7 cellular contexts compared by ENCODE assay signal in genomic region chr13:108215428-108215827, GRCh38.
A peak's percentile ranks its signal among the peaks of the same experiment; 100 is the strongest.
DNase-seq lines count a peak whose midpoint lies in the region; ATAC-seq and TF ChIP-seq lines count a peak whose summit lies in the region.

TSS of gene LIG4 (minus strand) at chr13:108215536. CDS start at chr13:108211268, 4,268 bp downstream.

- H3K4me3 ChIP-seq in astrocyte of the spinal cord (ENCODE audit: low read depth, low read length) (peak within 1 kb of the TSS; percentile 62), retinal pigment epithelial cell (ENCODE audit: low read length) (peak within 1 kb of the TSS; percentile 48)

- in situ Hi-C loops in astrocyte of the spinal cord (cut with HindIII; ENCODE audit: low sequenced_read_pairs), result no loop called here

- peak; percentile 20 for DNase-seq in NCI-H2029 treated with DMSO at 0.1 percent for 48 hours (lab: John Stamatoyannopoulos, UW)
- peak; percentile 86 for DNase-seq in T-helper 9 cell
- peak; percentile 94 for DNase-seq in astrocyte of the spinal cord (ENCODE audit: low read depth, low spot score)
- peak; percentile 18 to 94 (median 82) for DNase-seq in hypothalamus (lab: John Stamatoyannopoulos, UW)
- DNase-seq in retinal pigment epithelial cell (ENCODE audit: low read depth), result peak; percentile 89

- ATAC-seq in GM18508 (IDR thresholded peaks at IDR 0.05; ENCODE audit: insufficient read depth, unreplicated experiment), result peak; percentile 51
- peak; percentile 69 for ATAC-seq in HG02981 (IDR thresholded peaks at IDR 0.05; ENCODE audit: unreplicated experiment)

- TF ChIP-seq CTCF in astrocyte of the spinal cord (IDR thresholded peaks at IDR 0.05; ENCODE audit: low read depth, low read length), result no peak
- TF ChIP-seq CTCF in retinal pigment epithelial cell (conservative IDR thresholded peaks at IDR 0.05; ENCODE audit: low read depth, low read length), result no peak

Comparison
In these comparisons a context has a peak if more than half of its experiments do, and no peak if none do; other contexts are left out.
1. Peak in every context shown above with its lines: DNase-seq, ATAC-seq and H3K4me3 ChIP-seq.
2. DNase-seq: peak in every context shown above with its lines; median percentile 94 in astrocyte of the spinal cord; 89 in retinal pigment epithelial cell; 86 in T-helper 9 cell; 82 in hypothalamus; 20 in NCI-H2029 treated with DMSO at 0.1 percent for 48 hours.